ENCODE assay signal across 8 cellular contexts in genomic region chr9:70420267-70421019, GRCh38. TPM values are rescaled to one million over a fixed set of nuclear protein-coding genes. Genes with fewer than 3 reads are reported as not detected.
A peak's percentile ranks its signal among the peaks of the same experiment; 100 is the strongest.
DNase-seq lines count a peak whose midpoint lies in the region; ATAC-seq and TF ChIP-seq lines count a peak whose summit lies in the region.

No MANE protein-coding gene starts in this region.

- no peaks in the 10 kb centered on the region for H3K9me3 Mint-ChIP-seq in activated naive CD8-positive, alpha-beta T cell treated with anti-CD3 and anti-CD28 coated beads for 36 hours

- TF ChIP-seq CTCF in omental fat pad (IDR thresholded peaks at IDR 0.05) (no peak), upper lobe of right lung (IDR thresholded peaks at IDR 0.05) (no peak)

- H3K4me1 ChIP-seq in upper lobe of right lung, result peaks cover 44% of the 10 kb centered on the region

- H3K4me3 Mint-ChIP-seq in activated naive CD8-positive, alpha-beta T cell treated with anti-CD3 and anti-CD28 coated beads for 36 hours, result peak overlapping the region; percentile 97

- H3K36me3 Mint-ChIP-seq in activated naive CD8-positive, alpha-beta T cell treated with anti-CD3 and anti-CD28 coated beads for 36 hours, result no peaks in the 10 kb centered on the region

- H3K27me3 ChIP-seq in upper lobe of right lung, result no peaks in the 10 kb centered on the region

- H3K27ac Mint-ChIP-seq in activated naive CD8-positive, alpha-beta T cell treated with anti-CD3 and anti-CD28 coated beads for 36 hours, result peak overlapping the region; percentile 100

- DNase-seq in DMS 273 treated with DMSO at 0.1 percent for 48 hours (lab: John Stamatoyannopoulos, UW), result peak; percentile 69
- DNase-seq in KBM-7, result peak; percentile 87
- peak; percentile 90 for DNase-seq in RPMI7951 (ENCODE audit: low read depth)
- DNase-seq in activated naive CD8-positive, alpha-beta T cell treated with anti-CD3 and anti-CD28 coated beads for 36 hours, result peak; percentile 68
- peak; percentile 79 to 97 (median 93) for DNase-seq in head of caudate nucleus
- DNase-seq in omental fat pad (ENCODE audit: low spot score), result peak; percentile 88
- peak; percentile 97 for DNase-seq in upper lobe of right lung

- H3K27me3 Mint-ChIP-seq in activated naive CD8-positive, alpha-beta T cell treated with anti-CD3 and anti-CD28 coated beads for 36 hours, result no peaks in the 10 kb centered on the region

- peak overlapping the region; percentile 100 for H3K27ac ChIP-seq in upper lobe of right lung

- H3K4me3 ChIP-seq in upper lobe of right lung, result peak overlapping the region; percentile 55

- no peaks in the 10 kb centered on the region for H3K36me3 ChIP-seq in upper lobe of right lung

- in situ Hi-C loops in KBM-7 (cut with MboI; ENCODE audit: low pct_unique_long_range_greater_than_20kb, low sequenced_read_pairs), result no loop called here

- H3K9me3 ChIP-seq in upper lobe of right lung, result no peaks in the 10 kb centered on the region

- peaks cover 38% of the 10 kb centered on the region for H3K4me1 Mint-ChIP-seq in activated naive CD8-positive, alpha-beta T cell treated with anti-CD3 and anti-CD28 coated beads for 36 hours

- ATAC-seq in GM21447 (IDR thresholded peaks at IDR 0.05; ENCODE audit: unreplicated experiment) (peak; percentile 20), omental fat pad (ENCODE audit: low FRiP score) (peak; percentile 48), upper lobe of right lung (peak; percentile 74)

- intact Hi-C loops in head of caudate nucleus (cut with DNase I) (loop anchor here (2.0 kb wide), 1 partner anchor 58 kb away; no protein-coding TSS in a partner anchor), upper lobe of right lung (cut with DNase I) (loop anchor here (5.0 kb wide), 1 partner anchor 57 kb away; no protein-coding TSS in a partner anchor)

RNA-seq across cellular contexts. Expression of gene KLF9, which starts 6.0 kb away (rescaled TPM):
- total RNA-seq in RPMI7951 (2014; rRNA removed; shearing (Covaris generic)), result 14.9 and 18.1 TPM in 2 replicates
- total RNA-seq in activated naive CD8-positive, alpha-beta T cell treated with anti-CD3 and anti-CD28 coated beads for 36 hours, result 10 to 100 TPM; 25.4 to 25.5 TPM
- 100 to 1,000 TPM in 3 of 4 donors, 10 to 100 TPM in 1; 63.4 to 237 (median 164) TPM for total RNA-seq in omental fat pad
- total RNA-seq in upper lobe of right lung, result 91.0 TPM

Comparison
In these comparisons a context has a peak if more than half of its experiments do, and no peak if none do; other contexts are left out.
1. Peak in every context shown above with its lines: DNase-seq, ATAC-seq, H3K4me3 ChIP-seq and H3K27ac ChIP-seq.
2. ATAC-seq: peak in every context shown above with its lines; median percentile 74 in upper lobe of right lung; 48 in omental fat pad; 20 in GM21447.